1 cellular context compared by ENCODE assay signal in the genomic region with DNA sequence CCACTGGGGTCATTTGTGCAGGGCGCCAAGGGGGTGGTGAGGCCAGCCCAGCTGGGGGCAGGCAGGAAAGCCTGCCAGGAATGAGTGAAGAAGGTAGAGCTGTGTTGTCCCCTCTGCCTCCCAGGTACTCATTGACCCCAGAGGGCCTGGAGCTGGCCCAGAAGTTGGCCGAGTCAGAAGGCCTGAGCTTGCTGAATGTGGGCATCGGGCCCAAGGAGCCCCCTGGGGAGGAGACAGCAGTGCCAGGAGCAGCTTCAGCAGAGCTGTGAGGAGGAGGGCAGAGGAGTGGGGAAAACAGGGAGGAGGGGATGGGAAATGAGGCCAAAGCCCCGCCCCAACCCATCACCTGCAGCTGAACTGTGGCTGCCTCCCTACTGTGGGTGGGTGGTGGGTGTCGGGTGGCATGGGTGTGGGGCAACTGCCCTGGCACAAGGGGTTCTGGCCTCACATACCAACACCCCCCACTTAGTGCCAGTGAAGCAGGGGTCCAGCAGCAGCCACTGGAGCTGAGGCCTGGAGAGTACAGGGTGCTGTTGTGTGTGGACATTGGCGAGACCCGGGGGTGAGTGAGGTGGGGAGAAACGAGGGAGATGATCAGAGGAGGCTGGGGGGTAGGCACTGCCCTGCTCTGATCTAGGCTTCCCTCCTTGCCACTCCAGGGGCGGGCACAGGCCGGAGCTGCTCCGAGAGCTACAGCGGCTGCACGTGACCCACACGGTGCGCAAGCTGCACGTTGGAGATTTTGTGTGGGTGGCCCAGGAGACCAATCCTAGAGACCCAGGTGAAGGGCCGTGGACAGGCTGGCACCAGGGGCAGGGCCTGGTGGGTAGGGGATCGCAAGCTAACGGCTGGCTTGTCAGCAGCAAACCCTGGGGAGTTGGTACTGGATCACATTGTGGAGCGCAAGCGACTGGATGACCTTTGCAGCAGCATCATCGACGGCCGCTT.
A peak's percentile ranks its signal among the peaks of the same experiment; 100 is the strongest.
TF ChIP-seq lines count a peak whose summit lies in the region.

No MANE protein-coding gene starts in this region.

TF ChIP-seq in HEK293, 187 proteins besides CTCF, POLR2A, EP300 and RAD21 (continued from another document):
- TF ChIP-seq, protein P1, sequence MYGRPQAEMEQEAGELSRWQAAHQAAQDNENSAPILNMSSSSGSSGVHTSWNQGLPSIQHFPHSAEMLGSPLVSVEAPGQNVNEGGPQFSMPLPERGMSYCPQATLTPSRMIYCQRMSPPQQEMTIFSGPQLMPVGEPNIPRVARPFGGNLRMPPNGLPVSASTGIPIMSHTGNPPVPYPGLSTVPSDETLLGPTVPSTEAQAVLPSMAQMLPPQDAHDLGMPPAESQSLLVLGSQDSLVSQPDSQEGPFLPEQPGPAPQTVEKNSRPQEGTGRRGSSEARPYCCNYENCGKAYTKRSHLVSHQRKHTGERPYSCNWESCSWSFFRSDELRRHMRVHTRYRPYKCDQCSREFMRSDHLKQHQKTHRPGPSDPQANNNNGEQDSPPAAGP (tag by site-specific recombination; IDR thresholded peaks at IDR 0.05), result no peak
- peak; percentile 52; the same call in 1 of the 2 replicates for TF ChIP-seq EGR2 (tag by site-specific recombination; IDR thresholded peaks at IDR 0.05; ENCODE audit: low read depth)
TF ChIP-seq in HEK293: peak in this region for 3.
